11 cellular contexts compared by ENCODE assay signal in genomic region chr11:75344761-75345454, GRCh38. TPM values are rescaled to one million over a fixed set of nuclear protein-coding genes. Genes with fewer than 3 reads are reported as not detected.
A peak's percentile ranks its signal among the peaks of the same experiment; 100 is the strongest.
DNase-seq lines count a peak whose midpoint lies in the region; ATAC-seq and TF ChIP-seq lines count a peak whose summit lies in the region.
"Had no signal": no experiment of that assay in that cellular context is flagged by ENCODE, and none has a peak within 500 bp of the region (broad histone marks: within the 10 kb centered on the region; RNA-seq: fewer than 3 reads in every experiment).

No MANE protein-coding gene starts in this region.

- ATAC-seq in foreskin keratinocyte = peak; percentile 32
- no peak for ATAC-seq in GM21360 (IDR thresholded peaks at IDR 0.05; ENCODE audit: unreplicated experiment)

- peaks cover 62% of the 10 kb centered on the region for H3K4me1 Mint-ChIP-seq in T-helper 1 cell treated with Interleukin-12 subunit alpha and Interleukin-12 subunit beta and Interleukin-4 antibody, amounts not matched to agents 30 μg/mL and 1 μg/mL, for 36 hours (ENCODE audit: low read depth)

- no peaks in the 10 kb centered on the region for H3K9me3 Mint-ChIP-seq in T-helper 1 cell treated with Interleukin-12 subunit alpha and Interleukin-12 subunit beta and Interleukin-4 antibody, amounts not matched to agents 30 μg/mL and 1 μg/mL, for 36 hours

- H3K36me3 ChIP-seq in NT2/D1 (ENCODE audit: insufficient read depth, insufficient read length, low read length) (peaks cover 58% of the 10 kb centered on the region), subcutaneous abdominal adipose tissue (ENCODE audit: control insufficient read depth in 5 of 5, insufficient read depth in 5 of 5, low read length in 5 of 5) (peaks cover 0 to 5% (median 4%) of the 10 kb centered on the region in 5 donors)
- H3K36me3 ChIP-seq: ovary had no signal

- peaks cover 54% of the 10 kb centered on the region for H3K4me1 ChIP-seq in NT2/D1 (ENCODE audit: insufficient read depth, insufficient read length)
- no peaks in the 10 kb centered on the region for H3K4me1 ChIP-seq in foreskin keratinocyte
- H3K4me1 ChIP-seq in subcutaneous abdominal adipose tissue (ENCODE audit: control insufficient read depth in 5 of 5, insufficient read depth in 5 of 5, low read length in 5 of 5) = peaks cover 61 to 100% (median 99%) of the 10 kb centered on the region in 5 donors

- H3K9ac ChIP-seq in NT2/D1 (ENCODE audit: insufficient read length, low read depth) (peak overlapping the region; percentile 26), subcutaneous abdominal adipose tissue (ENCODE audit: low read length in 5 of 5) (peak overlapping the region in 2 of 5 donors; percentile 17 to 26)

- H3K4me3 Mint-ChIP-seq in T-helper 1 cell treated with Interleukin-12 subunit alpha and Interleukin-12 subunit beta and Interleukin-4 antibody, amounts not matched to agents 30 μg/mL and 1 μg/mL, for 36 hours = no peak overlapping the region

- peaks cover 8% of the 10 kb centered on the region for H3K36me3 Mint-ChIP-seq in T-helper 1 cell treated with Interleukin-12 subunit alpha and Interleukin-12 subunit beta and Interleukin-4 antibody, amounts not matched to agents 30 μg/mL and 1 μg/mL, for 36 hours (ENCODE audit: low read depth)

- H3K9me3 ChIP-seq in NT2/D1 (ENCODE audit: insufficient read depth, low read length) = no peaks in the 10 kb centered on the region
- no peaks in the 10 kb centered on the region for H3K9me3 ChIP-seq in subcutaneous abdominal adipose tissue (ENCODE audit: control insufficient read depth in 5 of 5, low read length in 5 of 5)
- H3K9me3 ChIP-seq: ovary had no signal

- H3K27me3 Mint-ChIP-seq in T-helper 1 cell treated with Interleukin-12 subunit alpha and Interleukin-12 subunit beta and Interleukin-4 antibody, amounts not matched to agents 30 μg/mL and 1 μg/mL, for 36 hours (ENCODE audit: low read depth) = no peaks in the 10 kb centered on the region

- peak overlapping the region; percentile 50 for H3K27ac Mint-ChIP-seq in T-helper 1 cell treated with Interleukin-12 subunit alpha and Interleukin-12 subunit beta and Interleukin-4 antibody, amounts not matched to agents 30 μg/mL and 1 μg/mL, for 36 hours

- H3K27me3 ChIP-seq in NT2/D1 (ENCODE audit: insufficient read depth, insufficient read length) = no peaks in the 10 kb centered on the region
- no peaks in the 10 kb centered on the region for H3K27me3 ChIP-seq in foreskin keratinocyte
- H3K27me3 ChIP-seq in subcutaneous abdominal adipose tissue (ENCODE audit: control insufficient read depth in 5 of 5, insufficient read depth in 4 of 5, low read length in 5 of 5) = no peaks in the 10 kb centered on the region
- H3K27me3 ChIP-seq: ovary had no signal

- H3K4me3 ChIP-seq in NT2/D1 (ENCODE audit: insufficient read length, low read depth) (no peak overlapping the region), subcutaneous abdominal adipose tissue (ENCODE audit: low read depth in 1 of 5, low read length in 5 of 5) (peak overlapping the region in 1 of 5 donors; percentile 25)
- H3K4me3 ChIP-seq: ovary had no signal

- DNase-seq in T-helper 1 cell = no peak
- no peak for DNase-seq in NT2/D1 (ENCODE audit: low read depth, low spot score)
- no peak for DNase-seq in foreskin keratinocyte
- DNase-seq in LoVo (ENCODE audit: low spot score) = no peak
- no peak for DNase-seq in DMS79 treated with DMSO at 0.1 percent for 48 hours (lab: John Stamatoyannopoulos, UW)
- DNase-seq: dermis blood vessel endothelial cell, NCI-H1436 treated with DMSO at 0.1 percent for 48 hours had no signal

- H3K27ac ChIP-seq in foreskin keratinocyte = no peak overlapping the region
- H3K27ac ChIP-seq in subcutaneous abdominal adipose tissue (ENCODE audit: low read depth, low read length) = peak overlapping the region; percentile 100

- no peak for TF ChIP-seq CTCF in foreskin keratinocyte (conservative IDR thresholded peaks at IDR 0.05)

RNA-seq across cellular contexts. Expression of gene ARRB1, which starts 6.6 kb away (rescaled TPM):
- total RNA-seq in foreskin keratinocyte = 1.9 and 3.5 TPM in 2 replicates
- 1.2 and 2.3 TPM in 2 replicates for polyA plus RNA-seq in foreskin keratinocyte

RNA-seq across cellular contexts. Expression of gene RPS3, which starts 54.4 kb away (rescaled TPM):
- 2,535 and 3,000 TPM in 2 replicates for total RNA-seq in foreskin keratinocyte
- 4,692 and 4,741 TPM in 2 replicates for polyA plus RNA-seq in foreskin keratinocyte
